Comparison of ENCODE assay signal across 27 cellular contexts in genomic region chr13:26019241-26019640, GRCh38. TPM values are rescaled to one million over a fixed set of nuclear protein-coding genes. Genes with fewer than 3 reads are reported as not detected.
DNase-seq lines count a peak whose midpoint lies in the region; ATAC-seq, FAIRE-seq and TF ChIP-seq lines count a peak whose summit lies in the region.
"Had no signal": no experiment of that assay in that cellular context is flagged by ENCODE, and none has a peak within 500 bp of the region (broad histone marks: within the 10 kb centered on the region; RNA-seq: fewer than 3 reads in every experiment).

No MANE protein-coding gene starts in this region.

- CTCF ChIA-PET in A549 (lab: Yijun Ruan, JAX) = no interaction called here

- H3K4me2 ChIP-seq in A549 (no peak overlapping the region), GM23248 (ENCODE audit: unreplicated experiment) (no peak overlapping the region)

- no peak overlapping the region for H2AFZ ChIP-seq in GM23248

- 0 out of 2 replicates have a peak overlapping the region, but pooled peaks have one; percentile 25 for H3K9ac ChIP-seq in GM23248

- no peak for TF ChIP-seq EP300 in A549 (IDR thresholded peaks at IDR 0.05)

- in situ Hi-C loops in GM23248 (cut with MboI) = no loop called here

- no peaks in the 10 kb centered on the region for H3K79me2 ChIP-seq in GM23248 (ENCODE audit: insufficient read depth)

- WGBS in A549 (ENCODE audit: missing lambda C conversion rate) = 60% methylated on average over 7 of the region's 7 CpGs
- 76 to 83% methylated on average over 7 of the region's 7 CpGs for WGBS in GM23248 (ENCODE audit: low coverage in 1 of 2, low lambda C conversion rate in 2 of 2, missing lambda C conversion rate in 2 of 2), 2 experiments
- 89% methylated on average over 7 of the region's 7 CpGs for whole genome bisulfite sequencing in right cardiac atrium

- H3K27ac Mint-ChIP-seq in naive thymus-derived CD8-positive, alpha-beta T cell = peak overlapping the region in 6 of 10 donors; percentile 33 to 98 (median 77)
- H3K27ac Mint-ChIP-seq: activated CD4-positive, alpha-beta T cell treated with anti-CD3 and anti-CD28 coated beads, Interleukin-2, amount 10 ng/mL, durations not matched to agents 24 days and 14 days; activated CD8-positive, alpha-beta memory T cell treated with anti-CD3 and anti-CD28 coated beads, Interleukin-2, amount 10 ng/mL, durations not matched to agents 7 days and 5 days; activated naive CD4-positive, alpha-beta T cell treated with anti-CD3 and anti-CD28 coated beads for 36 hours; activated T-cell treated with anti-CD3 and anti-CD28 coated beads, Interleukin-2, amount 50 U/mL, for 72 hours; CD14-positive monocyte had no signal

- H3K27ac ChIP-seq in A549 (no peak overlapping the region), GM23248 (peak overlapping the region; percentile 67), VCaP (peak overlapping the region; percentile 69), right cardiac atrium (ENCODE audit: low read length) (no peak overlapping the region)
- H3K27ac ChIP-seq: RWPE1, skin epidermis had no signal

- H4K20me1 ChIP-seq in GM23248 (ENCODE audit: insufficient read depth) = no peaks in the 10 kb centered on the region

- H3F3A ChIP-seq in GM23248 (ENCODE audit: insufficient read depth) = peaks cover 40% of the 10 kb centered on the region

- H3K9me3 ChIP-seq in A549 (no peaks in the 10 kb centered on the region), GM23248 (ENCODE audit: low read depth) (no peaks in the 10 kb centered on the region), right cardiac atrium (ENCODE audit: control insufficient read depth, low read length) (no peaks in the 10 kb centered on the region)

- ATAC-seq in A549 (no peak), right cardiac atrium (no peak), GM18520 (IDR thresholded peaks at IDR 0.05; ENCODE audit: unreplicated experiment) (no peak)
- no peak for ATAC-seq in naive thymus-derived CD8-positive, alpha-beta T cell
- ATAC-seq: activated CD8-positive, alpha-beta memory T cell treated with anti-CD3 and anti-CD28 coated beads, Interleukin-2, amount 10 ng/mL, durations not matched to agents 7 days and 5 days; activated T-cell treated with anti-CD3 and anti-CD28 coated beads, Interleukin-2, amount 50 U/mL, for 72 hours; HCT116; SK-N-SH treated with all-trans-retinoic acid at 6 μM for 48 hours had no signal

- no peaks in the 10 kb centered on the region for H3K36me3 ChIP-seq in GM23248 (ENCODE audit: low read depth)

- H3K27me3 Mint-ChIP-seq in naive thymus-derived CD8-positive, alpha-beta T cell = no peaks in the 10 kb centered on the region

- H3K4me3 ChIP-seq in A549 = no peak overlapping the region
- no peak overlapping the region for H3K4me3 ChIP-seq in GM23248
- no peak overlapping the region for H3K4me3 ChIP-seq in right cardiac atrium (ENCODE audit: low read length)
- H3K4me3 ChIP-seq: skin epidermis had no signal

- no peak for FAIRE-seq in A549 (lab: Jason Lieb, UNC)
- FAIRE-seq: D721Med, GM12892, urothelium cell line had no signal

- no peaks in the 10 kb centered on the region for H3K4me1 ChIP-seq in A549
- peaks cover 45% of the 10 kb centered on the region for H3K4me1 ChIP-seq in GM23248 (ENCODE audit: insufficient read depth)
- peaks cover 9% of the 10 kb centered on the region for H3K4me1 ChIP-seq in right cardiac atrium (ENCODE audit: control insufficient read depth, insufficient read depth, low read length)

- peaks cover 3% of the 10 kb centered on the region; the same call in 1 of the 2 replicates for H3K27me3 ChIP-seq in GM23248 (replicated peaks; ENCODE audit: insufficient read depth)
- H3K27me3 ChIP-seq in right cardiac atrium (ENCODE audit: control insufficient read depth, insufficient read depth) = no peaks in the 10 kb centered on the region

- TF ChIP-seq CTCF in A549 (IDR thresholded peaks at IDR 0.05) (no peak), VCaP (conservative IDR thresholded peaks at IDR 0.05) (no peak)

- POLR2A ChIA-PET in A549 (lab: Yijun Ruan, JAX) = no interaction called here
- POLR2A ChIA-PET in naive thymus-derived CD8-positive, alpha-beta T cell (lab: Charles Lee) = interaction anchor here (1.2 kb wide), 1 partner anchor 138 kb away, joined by 3 read pairs; no protein-coding TSS in a partner anchor

- no peak for TF ChIP-seq POLR2A in A549 (IDR thresholded peaks at IDR 0.05; ENCODE audit: low read length)

- no peaks in the 10 kb centered on the region for H3K9me2 ChIP-seq in GM23248 (ENCODE audit: insufficient read depth)

- TF ChIP-seq RAD21 in A549 (conservative IDR thresholded peaks at IDR 0.05 in 1 of 2, IDR thresholded peaks at IDR 0.05 in 1 of 2) = no peak

- no peak overlapping the region for H3K4me3 Mint-ChIP-seq in naive thymus-derived CD8-positive, alpha-beta T cell
- H3K4me3 Mint-ChIP-seq: activated CD4-positive, alpha-beta T cell treated with anti-CD3 and anti-CD28 coated beads, Interleukin-2, amount 10 ng/mL, durations not matched to agents 24 days and 14 days; activated CD8-positive, alpha-beta memory T cell treated with anti-CD3 and anti-CD28 coated beads, Interleukin-2, amount 10 ng/mL, durations not matched to agents 7 days and 5 days; activated naive CD4-positive, alpha-beta T cell treated with anti-CD3 and anti-CD28 coated beads for 36 hours; activated T-cell treated with anti-CD3 and anti-CD28 coated beads, Interleukin-2, amount 50 U/mL, for 72 hours; CD14-positive monocyte had no signal

- peaks cover 19 to 26% (median 26%) of the 10 kb centered on the region in 3 donors for H3K36me3 Mint-ChIP-seq in naive thymus-derived CD8-positive, alpha-beta T cell
- H3K36me3 Mint-ChIP-seq: CD14-positive monocyte had no signal

- DNase-seq in A549 (ENCODE audit: low read depth in 1 of 2, low spot score in 1 of 2) = no peak
- DNase-seq in GM23248 = no peak
- DNase-seq in naive thymus-derived CD8-positive, alpha-beta T cell = no peak
- no peak for DNase-seq in right cardiac atrium
- DNase-seq in C1 segment of cervical spinal cord (lab: John Stamatoyannopoulos, UW) = no peak
- no peak for DNase-seq in DMS53 (lab: John Stamatoyannopoulos, UW)
- DNase-seq: activated CD4-positive, alpha-beta T cell treated with anti-CD3 and anti-CD28 coated beads, Interleukin-2, amount 10 ng/mL, durations not matched to agents 24 days and 14 days; activated CD8-positive, alpha-beta memory T cell treated with anti-CD3 and anti-CD28 coated beads, Interleukin-2, amount 10 ng/mL, durations not matched to agents 7 days and 5 days; activated naive CD4-positive, alpha-beta T cell treated with anti-CD3 and anti-CD28 coated beads for 36 hours; activated T-cell treated with anti-CD3 and anti-CD28 coated beads, Interleukin-2, amount 50 U/mL, for 72 hours; amygdala; cortex of kidney; midbrain; NCI-H748 treated with DMSO at 0.1 percent for 48 hours; stimulated activated CD4-positive, alpha-beta T cell treated with anti-CD3 and anti-CD28 coated beads, Interleukin-2, amount 100 ng/mL, for 24 hours; T-helper 2 cell had no signal

- peaks cover 0 to 20% (median 2%) of the 10 kb centered on the region in 9 donors for H3K9me3 Mint-ChIP-seq in naive thymus-derived CD8-positive, alpha-beta T cell
- H3K9me3 Mint-ChIP-seq: activated CD4-positive, alpha-beta T cell treated with anti-CD3 and anti-CD28 coated beads, Interleukin-2, amount 10 ng/mL, durations not matched to agents 24 days and 14 days had no signal

- intact Hi-C loops in right cardiac atrium (cut with DNase I) = no loop called here

- H3K4me1 Mint-ChIP-seq in naive thymus-derived CD8-positive, alpha-beta T cell = peaks cover 16 to 59% (median 32%) of the 10 kb centered on the region in 4 donors
- H3K4me1 Mint-ChIP-seq: activated CD8-positive, alpha-beta memory T cell treated with anti-CD3 and anti-CD28 coated beads, Interleukin-2, amount 10 ng/mL, durations not matched to agents 7 days and 5 days; CD14-positive monocyte had no signal

TF ChIP-seq in A549, 52 proteins besides CTCF, POLR2A, EP300 and RAD21:
- TF ChIP-seq ZFP36 (IDR thresholded peaks at IDR 0.05; ENCODE audit: borderline replicate concordance, partially characterized antibody) = no peak
- no peak for TF ChIP-seq CBX2 (IDR thresholded peaks at IDR 0.05; ENCODE audit: borderline replicate concordance, low read depth)
- peak; percentile 28 for TF ChIP-seq MAFK (IDR thresholded peaks at IDR 0.05; ENCODE audit: partially characterized antibody)
- TF ChIP-seq RNF2 (IDR thresholded peaks at IDR 0.05; ENCODE audit: borderline replicate concordance, low read depth) = no peak

RNA-seq across cellular contexts. Expression of gene SHISA2, which starts 32.6 kb away (rescaled TPM):
- polyA plus RNA-seq in A549 (2011; rRNA removed) = not detected in 2 replicates
- not detected in 2 replicates for polyA plus RNA-seq in A549 (2012; cell fraction: cytosol; rRNA removed)
- polyA plus RNA-seq in A549 (2012; cell fraction: nucleus; rRNA removed) = not detected in 2 replicates
- polyA plus RNA-seq in A549 (2017; fragmentation: RNase III; extraction: RNeasy Plus Mini Kit Qiagen cat#74134 plus additional on column Dnase treatment) = not detected in 3 replicates
- not detected in 2 replicates for polyA minus RNA-seq in A549 (2011; rRNA and poly(A)+ RNA removed)
- 0.13 and 0.32 TPM in 2 replicates for total RNA-seq in GM23248 (2014; rRNA removed; shearing (Covaris generic))
- polyA plus RNA-seq in GM23248 (2016; fragmentation: Nextera tagmentation; extraction: Ambion mirVana) = 0.35 and 0.43 TPM in 2 replicates
- total RNA-seq in naive thymus-derived CD8-positive, alpha-beta T cell = 1 to 10 TPM; 1.1 to 1.5 TPM
- 1 to 10 TPM in 1 of 3 donors, under 1 TPM in 2; 0.37 to 1.8 (median 0.58) TPM for polyA plus RNA-seq in naive thymus-derived CD8-positive, alpha-beta T cell
- total RNA-seq in right cardiac atrium = under 1 TPM in 3 of 4 donors, not detected in 1; 0.12 to 0.34 (median 0.22) TPM
- 0.07 TPM for polyA plus RNA-seq in right cardiac atrium
- polyA plus RNA-seq: CD14-positive monocyte, liver had no signal

Comparison
In these comparisons a context has a peak if more than half of its experiments do, and no peak if none do; other contexts are left out.
1. H3K27ac ChIP-seq: peak in GM23248 (single experiment) and VCaP (single experiment); none in A549 (0 of 2) and right cardiac atrium (single experiment).